Comparison of ENCODE assay signal across 8 cellular contexts in genomic region chr5:72319435-72320021, GRCh38. TPM values are rescaled to one million over a fixed set of nuclear protein-coding genes. Genes with fewer than 3 reads are reported as not detected.
DNase-seq lines count a peak whose midpoint lies in the region; ATAC-seq, FAIRE-seq and TF ChIP-seq lines count a peak whose summit lies in the region.
"Not testable (repeated sequence)": the region's sequence is repeated elsewhere in the genome, so short reads cannot be mapped to it uniquely, and the experiment has no call there.

No MANE protein-coding gene starts in this region.

- not testable (repeated sequence) for FAIRE-seq in bronchial epithelial cell (lab: Jason Lieb, UNC)

- CTCF ChIA-PET in CD8-positive, alpha-beta memory T cell (lab: Charles Lee), result interaction anchor here (0.8 to 8.0 kb wide), 2 partner anchors 11 to 17 kb away, joined by 3 to 54 read pairs; no protein-coding TSS in a partner anchor

- peak overlapping the region; percentile 100 for H3K4me3 ChIP-seq in CD8-positive, alpha-beta memory T cell (ENCODE audit: low read length)
- H3K4me3 ChIP-seq in HAP-1, result peak overlapping the region; percentile 84
- H3K4me3 ChIP-seq in MM.1S (ENCODE audit: low read length), result peak overlapping the region; percentile 100
- peak overlapping the region; percentile 73 for H3K4me3 ChIP-seq in bronchial epithelial cell (ENCODE audit: low read depth, low read length)
- peak overlapping the region; percentile 75 for H3K4me3 ChIP-seq in neural progenitor cell

- not testable (repeated sequence) for H3K9me3 ChIP-seq in CD8-positive, alpha-beta memory T cell (ENCODE audit: low read length); HAP-1; MM.1S (replicated peaks; ENCODE audit: insufficient read depth, low read length); neural progenitor cell (ENCODE audit: low read depth)

- H3K9me2 ChIP-seq in MM.1S (replicated peaks; ENCODE audit: insufficient read depth, low read length), result not testable (repeated sequence)

- H3K9ac ChIP-seq in MM.1S (ENCODE audit: low read length), result peak overlapping the region; percentile 87
- peak overlapping the region; percentile 83 for H3K9ac ChIP-seq in neural progenitor cell

- intact Hi-C loops in activated CD4-positive, alpha-beta T cell treated with anti-CD3 and anti-CD28 coated beads, Interleukin-2, amount 10 ng/mL, durations not matched to agents 24 days and 14 days (cut with micrococcal nuclease), result loop anchor here (1.0 kb wide), 1 partner anchor 11 kb away; no protein-coding TSS in a partner anchor
- intact Hi-C loops in left ventricle myocardium superior (cut with micrococcal nuclease), result loop anchor here (10.0 kb wide), 1 partner anchor 545 kb away; no protein-coding TSS in a partner anchor

- peak overlapping the region; percentile 71 for H3K4me2 ChIP-seq in MM.1S (ENCODE audit: low read depth, low read length)
- peak overlapping the region; percentile 76 for H3K4me2 ChIP-seq in neural progenitor cell

- not testable (repeated sequence) for H3K36me3 ChIP-seq in CD8-positive, alpha-beta memory T cell (ENCODE audit: insufficient read depth, low read length); MM.1S (replicated peaks; ENCODE audit: insufficient read depth, low read length); bronchial epithelial cell (ENCODE audit: control insufficient read depth, insufficient read depth, low read length); neural progenitor cell
- peaks cover 13% of the 10 kb centered on the region for H3K36me3 ChIP-seq in HAP-1 (replicated peaks)

- peaks cover 17% of the 10 kb centered on the region for H3K4me1 ChIP-seq in CD8-positive, alpha-beta memory T cell (ENCODE audit: insufficient read depth, low read length)
- peaks cover 15% of the 10 kb centered on the region for H3K4me1 ChIP-seq in HAP-1
- not testable (repeated sequence) for H3K4me1 ChIP-seq in MM.1S (ENCODE audit: low read length); neural progenitor cell

- H3K79me2 ChIP-seq in MM.1S (ENCODE audit: low read length) (peaks cover 55% of the 10 kb centered on the region), neural progenitor cell (ENCODE audit: low read depth) (peaks cover 62% of the 10 kb centered on the region)

- H4K20me1 ChIP-seq in MM.1S (ENCODE audit: insufficient read depth, low read length); neural progenitor cell (ENCODE audit: low read depth): not testable (repeated sequence)

- peak; percentile 11 for ATAC-seq in left ventricle myocardium superior

- H3K4me1 Mint-ChIP-seq in CD8-positive, alpha-beta memory T cell, result peaks cover 30 to 63% (median 51%) of the 10 kb centered on the region in 3 donors
- peaks cover 36% of the 10 kb centered on the region for H3K4me1 Mint-ChIP-seq in activated CD4-positive, alpha-beta T cell treated with anti-CD3 and anti-CD28 coated beads, Interleukin-2, amount 10 ng/mL, durations not matched to agents 24 days and 14 days
- H3K4me1 Mint-ChIP-seq in neural progenitor cell, result peaks cover 18% of the 10 kb centered on the region

- TF ChIP-seq CTCF in MM.1S (IDR thresholded peaks at IDR 0.05; ENCODE audit: low read length); bronchial epithelial cell (IDR thresholded peaks at IDR 0.05; ENCODE audit: insufficient read depth, low read length, severe bottlenecking); neural progenitor cell (IDR thresholded peaks at IDR 0.05): not testable (repeated sequence)

- peak overlapping the region; percentile 96 for H2AFZ ChIP-seq in MM.1S (ENCODE audit: low read length)
- H2AFZ ChIP-seq in neural progenitor cell (replicated peaks), result peak overlapping the region; percentile 75

- H3K27ac Mint-ChIP-seq in CD8-positive, alpha-beta memory T cell, result peak overlapping the region; percentile 83 to 98 (median 94)
- H3K27ac Mint-ChIP-seq in activated CD4-positive, alpha-beta T cell treated with anti-CD3 and anti-CD28 coated beads, Interleukin-2, amount 10 ng/mL, durations not matched to agents 24 days and 14 days, result peak overlapping the region; percentile 96
- peak overlapping the region; percentile 91 for H3K27ac Mint-ChIP-seq in neural progenitor cell

- H3K27ac ChIP-seq in CD8-positive, alpha-beta memory T cell (ENCODE audit: low read depth, low read length), result peak overlapping the region; percentile 75
- H3K27ac ChIP-seq in MM.1S (ENCODE audit: low read length) (peak overlapping the region; percentile 68; the same call in 1 of the 2 replicates), neural progenitor cell (peak overlapping the region; percentile 86)

- H3K9me3 Mint-ChIP-seq in CD8-positive, alpha-beta memory T cell; activated CD4-positive, alpha-beta T cell treated with anti-CD3 and anti-CD28 coated beads, Interleukin-2, amount 10 ng/mL, durations not matched to agents 24 days and 14 days; neural progenitor cell: not testable (repeated sequence)

- POLR2A ChIA-PET in CD8-positive, alpha-beta memory T cell (lab: Charles Lee), result interaction anchor here (0.8 to 3.7 kb wide), 2 partner anchors 11 to 85 kb away, joined by 6 to 27 read pairs; no protein-coding TSS in a partner anchor

- H3K27me3 ChIP-seq in CD8-positive, alpha-beta memory T cell (ENCODE audit: insufficient read depth, low read length, poor library complexity, severe bottlenecking); HAP-1 (ENCODE audit: low read depth); MM.1S (replicated peaks; ENCODE audit: insufficient read depth, low read length); bronchial epithelial cell (ENCODE audit: control insufficient read depth, insufficient read depth, low read length); neural progenitor cell: not testable (repeated sequence)

- H3K4me3 Mint-ChIP-seq in CD8-positive, alpha-beta memory T cell, result peak overlapping the region; percentile 94 to 99 (median 98)
- H3K4me3 Mint-ChIP-seq in activated CD4-positive, alpha-beta T cell treated with anti-CD3 and anti-CD28 coated beads, Interleukin-2, amount 10 ng/mL, durations not matched to agents 24 days and 14 days, result peak overlapping the region; percentile 100
- peak overlapping the region; percentile 97 for H3K4me3 Mint-ChIP-seq in neural progenitor cell

- not testable (repeated sequence) for H3K27me3 Mint-ChIP-seq in CD8-positive, alpha-beta memory T cell; activated CD4-positive, alpha-beta T cell treated with anti-CD3 and anti-CD28 coated beads, Interleukin-2, amount 10 ng/mL, durations not matched to agents 24 days and 14 days; neural progenitor cell (ENCODE audit: insufficient read depth, low read depth)

- in situ Hi-C loops in HAP-1 (cut with MboI; ENCODE audit: low sequenced_read_pairs), result loop anchor here (10.0 to 25.0 kb wide), 2 partner anchors 175 to 732 kb away; partner anchors contain the start of gene MCCC2

- not testable (repeated sequence) for H3F3A ChIP-seq in MM.1S (ENCODE audit: insufficient read depth, low read length)
- H3F3A ChIP-seq in neural progenitor cell (ENCODE audit: low read depth), result peaks cover 10% of the 10 kb centered on the region

- DNase-seq in CD8-positive, alpha-beta memory T cell, result peak in 1 of 5 donors; percentile 48
- peak in 1 of 2 experiments; percentile 50 for DNase-seq in HAP-1 (ENCODE audit: low spot score in 2 of 2)
- not testable (repeated sequence) for DNase-seq in MM.1S; bronchial epithelial cell (ENCODE audit: low read depth)
- peak; percentile 75 for DNase-seq in activated CD4-positive, alpha-beta T cell treated with anti-CD3 and anti-CD28 coated beads, Interleukin-2, amount 10 ng/mL, durations not matched to agents 24 days and 14 days
- peak; percentile 51 for DNase-seq in left ventricle myocardium superior
- DNase-seq in neural progenitor cell (ENCODE audit: low spot score), result peak; percentile 46
- peak; percentile 3 for DNase-seq in stimulated activated naive CD4-positive, alpha-beta T cell treated with Interleukin-2 at 50 U/mL for 16 hours (lab: John Stamatoyannopoulos, UW)

- peaks cover 7 to 38% (median 12%) of the 10 kb centered on the region in 3 donors for H3K36me3 Mint-ChIP-seq in CD8-positive, alpha-beta memory T cell
- H3K36me3 Mint-ChIP-seq in activated CD4-positive, alpha-beta T cell treated with anti-CD3 and anti-CD28 coated beads, Interleukin-2, amount 10 ng/mL, durations not matched to agents 24 days and 14 days (ENCODE audit: low read depth), result peaks cover 36% of the 10 kb centered on the region
- peaks cover 14% of the 10 kb centered on the region for H3K36me3 Mint-ChIP-seq in neural progenitor cell

RNA-seq across cellular contexts. Expression of gene MRPS27, which starts 0.5 kb away (rescaled TPM):
- total RNA-seq in CD8-positive, alpha-beta memory T cell, result 10 to 100 TPM; 86.9 to 91.9 TPM
- 35.9 TPM for polyA plus RNA-seq in CD8-positive, alpha-beta memory T cell
- 96.5 and 98.7 TPM in 2 replicates for total RNA-seq in activated CD4-positive, alpha-beta T cell treated with anti-CD3 and anti-CD28 coated beads, Interleukin-2, amount 10 ng/mL, durations not matched to agents 24 days and 14 days
- total RNA-seq in bronchial epithelial cell (32.8 and 53.4 TPM in 2 replicates), left ventricle myocardium superior (80.1 TPM), neural progenitor cell (ENCODE audit: low replicate concordance) (122 and 154 TPM in 2 replicates)

RNA-seq across cellular contexts. Expression of gene PTCD2, which starts 0.6 kb away (rescaled TPM):
- total RNA-seq in CD8-positive, alpha-beta memory T cell, result 10 to 100 TPM; 14.0 to 15.0 TPM
- 2.6 TPM for polyA plus RNA-seq in CD8-positive, alpha-beta memory T cell
- total RNA-seq in activated CD4-positive, alpha-beta T cell treated with anti-CD3 and anti-CD28 coated beads, Interleukin-2, amount 10 ng/mL, durations not matched to agents 24 days and 14 days, result 13.6 and 15.1 TPM in 2 replicates
- total RNA-seq in bronchial epithelial cell, result 3.4 and 3.6 TPM in 2 replicates
- 17.7 TPM for total RNA-seq in left ventricle myocardium superior
- 13.7 and 13.8 TPM in 2 replicates for total RNA-seq in neural progenitor cell (ENCODE audit: low replicate concordance)
